In genomic region chr6:24951831-24952299, GRCh38 we compare ENCODE assay signal across 11 cellular contexts. TPM values are rescaled to one million over a fixed set of nuclear protein-coding genes. Genes with fewer than 3 reads are reported as not detected.
DNase-seq lines count a peak whose midpoint lies in the region; ATAC-seq, FAIRE-seq and TF ChIP-seq lines count a peak whose summit lies in the region.
"Had no signal": no experiment of that assay in that cellular context is flagged by ENCODE, and none has a peak within 500 bp of the region (broad histone marks: within the 10 kb centered on the region; RNA-seq: fewer than 3 reads in every experiment).

No MANE protein-coding gene starts in this region.

- peak in 3 of 4 donors; percentile 62 to 92 (median 63) for ATAC-seq in heart left ventricle
- ATAC-seq: PC-3 had no signal

- H3K9me3 ChIP-seq in heart left ventricle = no peaks in the 10 kb centered on the region
- H3K9me3 ChIP-seq: thoracic aorta had no signal

- FAIRE-seq in GM19239 (lab: Jason Lieb, UNC) = peak; percentile 82

- TF ChIP-seq CTCF in heart left ventricle (IDR thresholded peaks at IDR 0.05) = no peak

- peaks cover 0 to 54% (median 0%) of the 10 kb centered on the region in 12 donors for H3K4me1 ChIP-seq in heart left ventricle

- H3K27ac ChIP-seq in heart left ventricle = peak overlapping the region in 1 of 12 donors; percentile 84
- H3K27ac ChIP-seq: C4-2B, thoracic aorta had no signal

- H3K36me3 ChIP-seq in heart left ventricle = no peaks in the 10 kb centered on the region
- H3K36me3 ChIP-seq: thoracic aorta had no signal

- DNase-seq in AML-193 (lab: John Stamatoyannopoulos, UW) = peak; percentile 97 to 98
- DNase-seq in GM19239 (ENCODE audit: insufficient read length, low spot score) = no peak
- DNase-seq in T-helper 2 cell = peak in 3 of 5 experiments; percentile 31 to 90 (median 80)
- peak in 1 of 5 donors; percentile 31 for DNase-seq in heart left ventricle
- no peak for DNase-seq in stimulated activated CD4-positive, alpha-beta T cell treated with anti-CD3 and anti-CD28 coated beads, Interleukin-2, amount 100 ng/mL, for 24 hours
- DNase-seq in NCI-H524 (lab: John Stamatoyannopoulos, UW) = no peak
- no peak for DNase-seq in NCI-H510A treated with DMSO at 0.1 percent for 48 hours (lab: John Stamatoyannopoulos, UW)
- no peak for DNase-seq in DMS114 treated with DMSO at 0.1 percent for 48 hours (lab: John Stamatoyannopoulos, UW; ENCODE audit: unreplicated experiment)
- DNase-seq: PC-3 had no signal

- intact Hi-C loops in heart left ventricle (cut with DNase I) = no loop called here

- no peaks in the 10 kb centered on the region for H3K27me3 ChIP-seq in heart left ventricle

- TF ChIP-seq POLR2A in heart left ventricle (IDR thresholded peaks at IDR 0.05) = no peak

- H3K4me3 ChIP-seq in heart left ventricle = peak overlapping the region in 1 of 12 donors; percentile 12
- H3K4me3 ChIP-seq: thoracic aorta had no signal

- 81 to 93% (median 86%) methylated on average over 5 of the region's 5 CpGs for WGBS in heart left ventricle, 4 donors

RNA-seq across cellular contexts. Expression of gene RIPOR2, which starts 16.1 kb away (rescaled TPM):
- total RNA-seq in heart left ventricle = 10 to 100 TPM in 1 of 9 donors, 1 to 10 TPM in 8; 2.7 to 14.2 (median 4.6) TPM
- 1 to 10 TPM in 1 of 2 donors, under 1 TPM in 1; 0.76 to 1.9 TPM for polyA plus RNA-seq in heart left ventricle

Comparison
In these comparisons a context has a peak if more than half of its experiments do, and no peak if none do; other contexts are left out.
1. DNase-seq: peak in AML-193 (2 of 2) and T-helper 2 cell (3 of 5); none in GM19239 (single experiment), stimulated activated CD4-positive, alpha-beta T cell treated with anti-CD3 and anti-CD28 coated beads, Interleukin-2, amount 100 ng/mL, for 24 hours (0 of 2), NCI-H524 (0 of 2), NCI-H510A treated with DMSO at 0.1 percent for 48 hours (single experiment) and DMS114 treated with DMSO at 0.1 percent for 48 hours (single experiment).